In the genomic region with DNA sequence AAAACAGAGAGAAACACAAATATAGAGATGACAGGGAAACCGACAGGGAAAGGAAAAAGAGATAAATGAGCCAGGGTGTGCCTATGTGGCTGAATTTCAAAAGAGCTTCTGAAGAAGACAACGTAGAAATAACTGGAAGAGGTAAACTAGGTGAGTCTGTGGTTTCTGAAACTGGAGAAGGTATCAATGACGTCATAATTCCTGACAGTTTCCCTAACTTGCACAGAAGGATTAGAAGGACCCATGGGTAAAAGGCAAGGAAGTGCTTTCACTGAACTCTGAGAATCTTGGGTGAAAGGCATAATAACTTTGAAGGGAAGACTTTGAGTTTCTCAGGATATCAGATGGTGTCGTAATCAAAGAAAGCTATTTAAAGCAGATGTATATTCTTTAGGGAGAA, we compare ENCODE assay signal across 22 cellular contexts.
"Had no signal": no experiment of that assay in that cellular context is flagged by ENCODE, and none has a peak within 500 bp of the region (broad histone marks: within the 10 kb centered on the region; RNA-seq: fewer than 3 reads in every experiment).

No MANE protein-coding gene starts in this region.

- H3K27me3 ChIP-seq: ovary, right atrium auricular region, suprapubic skin, tibial nerve had no signal

- DNase-seq: activated B cell treated with CpG ODN at 0.5 μM for 24 hours; activated CD4-positive, alpha-beta T cell treated with anti-CD3 and anti-CD28 coated beads for 36 hours; activated CD4-positive, alpha-beta T cell treated with anti-CD3 and anti-CD28 coated beads, Interleukin-2, amount 50 U/mL, for 4 hours; activated CD8-positive, alpha-beta memory T cell treated with anti-CD3 and anti-CD28 coated beads for 24 hours; activated CD8-positive, alpha-beta memory T cell treated with anti-CD3 and anti-CD28 coated beads, Interleukin-2, amount 50 U/mL, for 4 hours; activated naive CD4-positive, alpha-beta T cell treated with Interleukin-2 at 50 U/mL for 16 hours; activated naive CD8-positive, alpha-beta T cell treated with anti-CD3 and anti-CD28 coated beads for 36 hours; activated T-cell treated with anti-CD3 and anti-CD28 coated beads, Interleukin-2, amount 50 U/mL, for 4 hours; amniotic stem cell; cortex of kidney; hippocampal formation; left ventricle myocardium inferior; ovary; stimulated activated CD4-positive, alpha-beta T cell treated with anti-CD3 and anti-CD28 coated beads, Interleukin-2, amount 100 ng/mL, for 24 hours; stimulated activated naive CD8-positive, alpha-beta T cell treated with anti-CD3 and anti-CD28 coated beads, Interleukin-15, amount 100 ng/mL, for 72 hours; T-helper 17 cell had no signal

- H3K4me3 ChIP-seq: left ventricle myocardium inferior, ovary, prostate gland, right atrium auricular region, suprapubic skin, tibial nerve had no signal

- H3K36me3 ChIP-seq: left ventricle myocardium inferior, ovary, prostate gland, right atrium auricular region, suprapubic skin, tibial nerve had no signal

- H3K27ac ChIP-seq: left ventricle myocardium inferior, ovary, prostate gland, right atrium auricular region, suprapubic skin, tibial nerve had no signal

- H3K4me1 ChIP-seq: left ventricle myocardium inferior, prostate gland, right atrium auricular region, suprapubic skin, tibial nerve had no signal

- H3K4me3 Mint-ChIP-seq: activated B cell treated with CpG ODN at 0.5 μM for 24 hours; activated CD4-positive, alpha-beta T cell treated with anti-CD3 and anti-CD28 coated beads for 36 hours; activated naive CD8-positive, alpha-beta T cell treated with anti-CD3 and anti-CD28 coated beads for 36 hours; activated T-cell treated with anti-CD3 and anti-CD28 coated beads, Interleukin-2, amount 50 U/mL, for 4 hours; natural killer cell treated with Interleukin-12 subunit alpha and Interleukin-12 subunit beta and Interleukin-15 and Interleukin-18, amount 100 ng/mL, for 72 hours; stimulated activated effector memory CD8-positive, alpha-beta T cell treated with anti-CD3 and anti-CD28 coated beads, Interleukin-12 subunit alpha, Interleukin-12 subunit beta, amount 100 ng/mL, for 72 hours; stimulated activated naive CD8-positive, alpha-beta T cell treated with anti-CD3 and anti-CD28 coated beads, Interleukin-15, amount 100 ng/mL, for 72 hours; T-helper 17 cell had no signal

- H3K36me3 Mint-ChIP-seq: activated naive CD8-positive, alpha-beta T cell treated with anti-CD3 and anti-CD28 coated beads for 36 hours; natural killer cell treated with Interleukin-12 subunit alpha and Interleukin-12 subunit beta and Interleukin-15 and Interleukin-18, amount 100 ng/mL, for 72 hours; stimulated activated effector memory CD8-positive, alpha-beta T cell treated with anti-CD3 and anti-CD28 coated beads, Interleukin-12 subunit alpha, Interleukin-12 subunit beta, amount 100 ng/mL, for 72 hours had no signal

- H3K4me1 Mint-ChIP-seq: activated B cell treated with CpG ODN at 0.5 μM for 24 hours; activated CD4-positive, alpha-beta T cell treated with anti-CD3 and anti-CD28 coated beads for 36 hours; activated naive CD8-positive, alpha-beta T cell treated with anti-CD3 and anti-CD28 coated beads for 36 hours; stimulated activated effector memory CD8-positive, alpha-beta T cell treated with anti-CD3 and anti-CD28 coated beads, Interleukin-12 subunit alpha, Interleukin-12 subunit beta, amount 100 ng/mL, for 72 hours; stimulated activated naive CD8-positive, alpha-beta T cell treated with anti-CD3 and anti-CD28 coated beads, Interleukin-15, amount 100 ng/mL, for 72 hours; T-helper 17 cell had no signal

- ATAC-seq: activated CD4-positive, alpha-beta T cell treated with anti-CD3 and anti-CD28 coated beads for 36 hours; activated T-cell treated with anti-CD3 and anti-CD28 coated beads, Interleukin-2, amount 50 U/mL, for 4 hours; natural killer cell treated with Interleukin-12 subunit alpha and Interleukin-12 subunit beta and Interleukin-15 and Interleukin-18, amount 100 ng/mL, for 72 hours; stimulated activated effector memory CD8-positive, alpha-beta T cell treated with anti-CD3 and anti-CD28 coated beads, Interleukin-12 subunit alpha, Interleukin-12 subunit beta, amount 100 ng/mL, for 72 hours; stimulated activated naive CD8-positive, alpha-beta T cell treated with anti-CD3 and anti-CD28 coated beads, Interleukin-15, amount 100 ng/mL, for 72 hours; T-helper 17 cell had no signal

- H3K27ac Mint-ChIP-seq: activated B cell treated with CpG ODN at 0.5 μM for 24 hours; activated CD4-positive, alpha-beta T cell treated with anti-CD3 and anti-CD28 coated beads for 36 hours; activated naive CD8-positive, alpha-beta T cell treated with anti-CD3 and anti-CD28 coated beads for 36 hours; natural killer cell treated with Interleukin-12 subunit alpha and Interleukin-12 subunit beta and Interleukin-15 and Interleukin-18, amount 100 ng/mL, for 72 hours; stimulated activated effector memory CD8-positive, alpha-beta T cell treated with anti-CD3 and anti-CD28 coated beads, Interleukin-12 subunit alpha, Interleukin-12 subunit beta, amount 100 ng/mL, for 72 hours; stimulated activated naive CD8-positive, alpha-beta T cell treated with anti-CD3 and anti-CD28 coated beads, Interleukin-15, amount 100 ng/mL, for 72 hours; T-helper 17 cell had no signal

- H3K9me3 ChIP-seq: left ventricle myocardium inferior, ovary, prostate gland, right atrium auricular region, suprapubic skin, tibial nerve had no signal

- H3K27me3 Mint-ChIP-seq: activated B cell treated with CpG ODN at 0.5 μM for 24 hours; activated CD4-positive, alpha-beta T cell treated with anti-CD3 and anti-CD28 coated beads for 36 hours; activated naive CD8-positive, alpha-beta T cell treated with anti-CD3 and anti-CD28 coated beads for 36 hours; natural killer cell treated with Interleukin-12 subunit alpha and Interleukin-12 subunit beta and Interleukin-15 and Interleukin-18, amount 100 ng/mL, for 72 hours; stimulated activated naive CD8-positive, alpha-beta T cell treated with anti-CD3 and anti-CD28 coated beads, Interleukin-15, amount 100 ng/mL, for 72 hours; T-helper 17 cell had no signal
